In the genomic region with DNA sequence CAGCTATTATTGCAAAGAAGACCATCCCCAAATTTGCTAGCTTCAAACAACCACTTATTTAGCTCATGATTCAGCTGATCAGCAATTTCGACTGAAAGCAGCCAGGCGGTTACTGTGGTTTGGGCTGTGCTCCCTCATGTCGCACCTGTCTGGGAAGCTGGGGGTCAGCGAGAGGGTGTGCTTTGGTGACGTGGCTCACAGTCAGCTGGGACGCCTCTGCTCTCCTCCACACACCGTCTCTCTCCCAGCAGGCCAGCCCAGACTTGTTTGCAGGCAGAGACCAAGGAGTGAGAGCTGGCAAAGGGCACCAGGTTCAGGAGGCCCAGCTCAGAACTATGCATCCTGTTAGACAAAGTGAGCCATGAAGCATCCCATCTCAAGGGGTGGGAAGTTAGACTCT, we compare ENCODE assay signal across 12 cellular contexts.
DNase-seq lines count a peak whose midpoint lies in the region; ATAC-seq and TF ChIP-seq lines count a peak whose summit lies in the region.
"Had no signal": no experiment of that assay in that cellular context is flagged by ENCODE, and none has a peak within 500 bp of the region (broad histone marks: within the 10 kb centered on the region; RNA-seq: fewer than 3 reads in every experiment).

No MANE protein-coding gene starts in this region.

- ATAC-seq in HG02870 (IDR thresholded peaks at IDR 0.05; ENCODE audit: unreplicated experiment) = peak; percentile 79

- DNase-seq in Daoy (ENCODE audit: low read depth) = peak; percentile 20
- peak; percentile 99 for DNase-seq in RWPE1 (ENCODE audit: low spot score)
- DNase-seq in kidney tubule cell (ENCODE audit: low spot score) = peak; percentile 61
- DNase-seq in NCI-H774 (lab: John Stamatoyannopoulos, UW) = no peak
- DNase-seq in cerebellar nuclear complex (lab: John Stamatoyannopoulos, UW) = no peak
- no peak for DNase-seq in hepatocyte (ENCODE audit: low spot score)
- DNase-seq in OCI-M1 (lab: John Stamatoyannopoulos, UW) = no peak
- DNase-seq: activated naive CD4-positive, alpha-beta T cell treated with anti-CD3 and anti-CD28 coated beads, Interleukin-2, amount 50 U/mL, for 16 hours; C1 segment of cervical spinal cord; NCI-H524 treated with DMSO at 0.1 percent for 48 hours had no signal

- TF ChIP-seq CTCF in RWPE1 (conservative IDR thresholded peaks at IDR 0.05; ENCODE audit: low read depth) = no peak
- TF ChIP-seq CTCF in hepatocyte (IDR thresholded peaks at IDR 0.05; ENCODE audit: poor library complexity) = no peak

- no peaks in the 10 kb centered on the region for H3K27me3 ChIP-seq in hepatocyte

- H3K27ac ChIP-seq in RWPE1 (peak overlapping the region; percentile 69), hepatocyte (no peak overlapping the region)
- H3K27ac ChIP-seq: neutrophil had no signal

- H2AFZ ChIP-seq in hepatocyte = no peak overlapping the region

- H4K20me1 ChIP-seq in hepatocyte (ENCODE audit: insufficient read depth, poor library complexity, severe bottlenecking) = no peaks in the 10 kb centered on the region

- POLR2A ChIA-PET in RWPE1 (lab: Yijun Ruan, JAX; ENCODE audit: low non-redundant PET) = interaction anchor here (0.5 kb wide), 1 partner anchor 27 kb away, joined by 3 read pairs; no protein-coding TSS in a partner anchor

- no peaks in the 10 kb centered on the region for H3K9me2 ChIP-seq in hepatocyte (replicated peaks; ENCODE audit: insufficient read depth)

- no peak overlapping the region for H3K4me2 ChIP-seq in hepatocyte

- H3K9me3 ChIP-seq in hepatocyte (ENCODE audit: low read depth) = no peaks in the 10 kb centered on the region
- H3K9me3 ChIP-seq: neutrophil had no signal

- no peak overlapping the region for H3K4me3 ChIP-seq in hepatocyte

- no peaks in the 10 kb centered on the region for H3K4me1 ChIP-seq in hepatocyte (ENCODE audit: insufficient read depth)

- no peaks in the 10 kb centered on the region for H3K36me3 ChIP-seq in hepatocyte (replicated peaks; ENCODE audit: insufficient read depth, low read depth)
- H3K36me3 ChIP-seq: neutrophil had no signal

- H3K79me2 ChIP-seq in hepatocyte = no peaks in the 10 kb centered on the region

- CTCF ChIA-PET in RWPE1 (lab: Yijun Ruan, JAX) = interaction anchor here (0.6 to 1.3 kb wide), 4 partner anchors 27 to 783 kb away, joined by 3 to 7 read pairs (median 4); no protein-coding TSS in a partner anchor

- WGBS in hepatocyte (ENCODE audit: low lambda C conversion rate, missing lambda C conversion rate) = 79% methylated on average over 7 of the region's 7 CpGs

Comparison
In these comparisons a context has a peak if more than half of its experiments do, and no peak if none do; other contexts are left out.
1. DNase-seq: peak in Daoy (single experiment), RWPE1 (single experiment) and kidney tubule cell (single experiment); none in NCI-H774 (single experiment), cerebellar nuclear complex (0 of 2), hepatocyte (single experiment) and OCI-M1 (single experiment).